ENCODE assay signal across 1 cellular context in genomic region chr20:380763-381580, GRCh38.
A peak's percentile ranks its signal among the peaks of the same experiment; 100 is the strongest.
TF ChIP-seq lines count a peak whose summit lies in the region.

No MANE protein-coding gene starts in this region.

TF ChIP-seq in HepG2, 621 proteins besides CTCF, POLR2A, EP300 and RAD21 (continued from another document and continues in another):
- TF ChIP-seq ZHX2 (IDR thresholded peaks at IDR 0.05; ENCODE audit: low read depth): no peak
- peak; percentile 72 for TF ChIP-seq ZHX2 (CRISPR knock-in tag; IDR thresholded peaks at IDR 0.05; ENCODE audit: borderline replicate concordance)
- TF ChIP-seq MXI1 (IDR thresholded peaks at IDR 0.05; ENCODE audit: borderline replicate concordance, low read depth, low read length): peak; percentile 77; the same call in 2 of the 3 replicates
- TF ChIP-seq ZNF230 (CRISPR knock-in tag; IDR thresholded peaks at IDR 0.05): peak; percentile 83; the same call in 1 of the 2 replicates
- no peak for TF ChIP-seq PRPF4 (IDR thresholded peaks at IDR 0.05; ENCODE audit: low read depth, low read length, poor library complexity, severe bottlenecking)
- TF ChIP-seq ESRRA (CRISPR knock-in tag; IDR thresholded peaks at IDR 0.05; ENCODE audit: low read depth): no peak
- TF ChIP-seq ZSCAN25 (CRISPR knock-in tag; IDR thresholded peaks at IDR 0.05): 0 out of 2 replicates have a peak, but pooled peaks have one; percentile 59
- TF ChIP-seq RFXAP (CRISPR knock-in tag; IDR thresholded peaks at IDR 0.05; ENCODE audit: borderline replicate concordance): peak; percentile 76; the same call in 1 of the 2 replicates
- peak; percentile 71 for TF ChIP-seq IKZF4 (CRISPR knock-in tag; IDR thresholded peaks at IDR 0.05; ENCODE audit: borderline replicate concordance, low read depth, not compliant biosample characterization)
- TF ChIP-seq ZNF34 (CRISPR knock-in tag; IDR thresholded peaks at IDR 0.05; ENCODE audit: borderline replicate concordance): peak; percentile 92; the same call in 1 of the 2 replicates
- TF ChIP-seq GPBP1L1 (CRISPR knock-in tag; IDR thresholded peaks at IDR 0.05): no peak
- TF ChIP-seq MIER3 (CRISPR knock-in tag; IDR thresholded peaks at IDR 0.05; ENCODE audit: borderline replicate concordance): no peak
- 0 out of 2 replicates have a peak, but pooled peaks have one; percentile 43 for TF ChIP-seq ONECUT2 (CRISPR knock-in tag; IDR thresholded peaks at IDR 0.05)
- TF ChIP-seq CSRNP2 (CRISPR knock-in tag; conservative IDR thresholded peaks at IDR 0.05; ENCODE audit: low read depth): no peak
- TF ChIP-seq ISX (CRISPR knock-in tag; conservative IDR thresholded peaks at IDR 0.05): peak; percentile 52; the same call in 1 of the 2 replicates
- peak; percentile 48; the same call in 1 of the 2 replicates for TF ChIP-seq TBX3 (IDR thresholded peaks at IDR 0.05; ENCODE audit: borderline replicate concordance)
- TF ChIP-seq NR0B2 (CRISPR knock-in tag; IDR thresholded peaks at IDR 0.05): peak; percentile 76; the same call in 1 of the 2 replicates
- TF ChIP-seq ZNF276 (CRISPR knock-in tag; IDR thresholded peaks at IDR 0.05; ENCODE audit: low read depth): 0 out of 2 replicates have a peak, but pooled peaks have one; percentile 81
- no peak for TF ChIP-seq SRSF9 (IDR thresholded peaks at IDR 0.05; ENCODE audit: borderline replicate concordance, insufficient read depth, low read depth, low read length, poor library complexity, severe bottlenecking)
- no peak for TF ChIP-seq CEBPZ (IDR thresholded peaks at IDR 0.05; ENCODE audit: low read length)
- TF ChIP-seq PPARG (CRISPR knock-in tag; conservative IDR thresholded peaks at IDR 0.05): peak; percentile 66
- TF ChIP-seq ETV6 (CRISPR knock-in tag; conservative IDR thresholded peaks at IDR 0.05): peak; percentile 94
- 0 out of 2 replicates have a peak, but pooled peaks have one; percentile 82 for TF ChIP-seq ZNF574 (CRISPR knock-in tag; IDR thresholded peaks at IDR 0.05)
- peak; percentile 92; the same call in 1 of the 2 replicates for TF ChIP-seq FIP1L1 (IDR thresholded peaks at IDR 0.05; ENCODE audit: borderline replicate concordance, insufficient read depth, low read depth, low read length)
- TF ChIP-seq SIN3B (IDR thresholded peaks at IDR 0.05; ENCODE audit: low read length): no peak
- 0 out of 2 replicates have a peak, but pooled peaks have one; percentile 54 for TF ChIP-seq ZNF432 (CRISPR knock-in tag; IDR thresholded peaks at IDR 0.05; ENCODE audit: borderline replicate concordance)
- TF ChIP-seq ATF3 (CRISPR knock-in tag; IDR thresholded peaks at IDR 0.05): peak; percentile 99
- TF ChIP-seq ZNF598 (CRISPR knock-in tag; IDR thresholded peaks at IDR 0.05; ENCODE audit: borderline replicate concordance): 0 out of 2 replicates have a peak, but pooled peaks have one; percentile 54
- TF ChIP-seq XRCC5 (optimal IDR thresholded peaks at IDR 0.05; ENCODE audit: low read length): peak; percentile 88
- peak; percentile 97 for TF ChIP-seq HINFP (CRISPR knock-in tag; IDR thresholded peaks at IDR 0.05; ENCODE audit: low read depth)
- peak; percentile 84 for TF ChIP-seq NCOA2 (CRISPR knock-in tag; IDR thresholded peaks at IDR 0.05)
- peak; percentile 76; the same call in 1 of the 2 replicates for TF ChIP-seq REXO4 (CRISPR knock-in tag; IDR thresholded peaks at IDR 0.05; ENCODE audit: borderline replicate concordance)
- TF ChIP-seq RFXANK (CRISPR knock-in tag; IDR thresholded peaks at IDR 0.05): no peak
- TF ChIP-seq ZNF253 (CRISPR knock-in tag; IDR thresholded peaks at IDR 0.05; ENCODE audit: borderline replicate concordance): no peak; the same call in 1 of the 2 replicates
- TF ChIP-seq ELF3 (CRISPR knock-in tag; IDR thresholded peaks at IDR 0.05): 0 out of 2 replicates have a peak, but pooled peaks have one; percentile 51
- TF ChIP-seq KLF16 (CRISPR knock-in tag; IDR thresholded peaks at IDR 0.05): peak in 1 of 2 experiments; percentile 94; a peak in 2 of 4 replicates
- no peak; the same call in 1 of the 2 replicates for TF ChIP-seq SIX4 (CRISPR knock-in tag; IDR thresholded peaks at IDR 0.05)
- 0 out of 2 replicates have a peak, but pooled peaks have one; percentile 28 for TF ChIP-seq ZFP36L2 (CRISPR knock-in tag; IDR thresholded peaks at IDR 0.05)
